In the genomic region with DNA sequence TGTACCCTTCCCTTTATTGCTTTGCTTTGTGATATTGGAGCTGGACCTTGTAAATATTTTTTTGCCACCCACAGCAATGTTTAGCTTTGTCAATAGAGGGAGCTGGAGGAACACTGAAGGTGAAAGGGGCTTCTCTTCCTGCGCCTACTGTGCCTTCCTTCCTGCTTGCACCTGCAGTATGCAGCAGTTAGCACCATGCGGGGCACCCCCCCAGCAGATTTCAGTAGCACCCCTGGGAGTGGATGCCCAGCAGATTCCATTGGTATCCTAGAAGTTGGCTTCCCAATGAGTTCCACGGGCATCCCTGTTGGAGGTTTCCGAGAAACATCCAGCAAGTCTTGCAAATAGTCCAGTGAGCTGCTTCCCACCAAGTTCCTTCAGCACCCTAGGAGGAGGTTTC, we compare ENCODE assay signal across 8 cellular contexts. TPM values are rescaled to one million over a fixed set of nuclear protein-coding genes. Genes with fewer than 3 reads are reported as not detected.
DNase-seq lines count a peak whose midpoint lies in the region; ATAC-seq and TF ChIP-seq lines count a peak whose summit lies in the region.

No MANE protein-coding gene starts in this region.

- H4K91ac ChIP-seq in H9 (ENCODE audit: insufficient read length, low read depth, low read length), result no peak overlapping the region

- H3K27me3 ChIP-seq in H9 (ENCODE audit: insufficient read depth, low read length) (no peaks in the 10 kb centered on the region), iPS-20b (ENCODE audit: insufficient read depth, low read length) (no peaks in the 10 kb centered on the region)

- no peak overlapping the region for H2AK5ac ChIP-seq in H9 (ENCODE audit: insufficient read length, low read length)

- H3K4me3 ChIP-seq in iPS-20b (ENCODE audit: low read length), result 0 out of 2 replicates have a peak overlapping the region, but pooled peaks have one; percentile 9

- no peak overlapping the region for H3T11ph ChIP-seq in H9 (ENCODE audit: low read length)

- H3K27me3 Mint-ChIP-seq in H9 (ENCODE audit: low read depth), result no peaks in the 10 kb centered on the region
- peaks cover 4% of the 10 kb centered on the region for H3K27me3 Mint-ChIP-seq in activated naive CD8-positive, alpha-beta T cell treated with anti-CD3 and anti-CD28 coated beads for 36 hours

- no CpG with 5 or more reads among the region's 4 CpGs for WGBS in H9 (ENCODE audit: extremely low coverage, insufficient read length, low lambda C conversion rate)

- no peak overlapping the region for H2BK20ac ChIP-seq in H9 (ENCODE audit: low read depth, low read length, poor library complexity, severe bottlenecking)

- H3K4me2 ChIP-seq in H9 (ENCODE audit: insufficient read depth, insufficient read length, low read length), result no peak overlapping the region

- no peak overlapping the region for H2BK15ac ChIP-seq in H9 (ENCODE audit: low read depth, low read length)

- H4K20me1 ChIP-seq in H9 (ENCODE audit: control insufficient read depth, insufficient read depth, insufficient read length), result no peaks in the 10 kb centered on the region

- H3K23ac ChIP-seq in H9 (ENCODE audit: insufficient read length, low read depth, low read length), result no peak overlapping the region

- H3K79me1 ChIP-seq in H9 (ENCODE audit: insufficient read depth, low read depth, low read length, poor library complexity, severe bottlenecking), result no peaks in the 10 kb centered on the region

- no peaks in the 10 kb centered on the region for H3K9me3 Mint-ChIP-seq in H9
- H3K9me3 Mint-ChIP-seq in activated naive CD8-positive, alpha-beta T cell treated with anti-CD3 and anti-CD28 coated beads for 36 hours, result no peaks in the 10 kb centered on the region
- no peaks in the 10 kb centered on the region for H3K9me3 Mint-ChIP-seq in stimulated activated effector memory CD8-positive, alpha-beta T cell treated with anti-CD3 and anti-CD28 coated beads, Interleukin-12 subunit alpha, Interleukin-12 subunit beta, amount 100 ng/mL, for 72 hours

- no peak overlapping the region for H4K5ac ChIP-seq in H9 (ENCODE audit: insufficient read length, low read depth, low read length)

- peak; percentile 69 for ATAC-seq in stimulated activated effector memory CD8-positive, alpha-beta T cell treated with anti-CD3 and anti-CD28 coated beads, Interleukin-12 subunit alpha, Interleukin-12 subunit beta, amount 100 ng/mL, for 72 hours
- ATAC-seq in GM18520 (IDR thresholded peaks at IDR 0.05; ENCODE audit: unreplicated experiment) (no peak), GM21723 (IDR thresholded peaks at IDR 0.05; ENCODE audit: unreplicated experiment) (no peak)

- H2BK5ac ChIP-seq in H9 (ENCODE audit: insufficient read length, low read length), result no peak overlapping the region

- H4K8ac ChIP-seq in H9 (replicated peaks; ENCODE audit: insufficient read length, low read depth, low read length), result no peak overlapping the region

- peak; percentile 29 to 49 for DNase-seq in AML-193 (lab: John Stamatoyannopoulos, UW)
- DNase-seq in H9, result peak; percentile 57
- peak; percentile 51 for DNase-seq in RPMI7951 (ENCODE audit: low read depth)
- DNase-seq in activated naive CD8-positive, alpha-beta T cell treated with anti-CD3 and anti-CD28 coated beads for 36 hours, result peak; percentile 40
- peak; percentile 33 to 73 for DNase-seq in stimulated activated effector memory CD8-positive, alpha-beta T cell treated with anti-CD3 and anti-CD28 coated beads, Interleukin-12 subunit alpha, Interleukin-12 subunit beta, amount 100 ng/mL, for 72 hours (ENCODE audit: low spot score in 2 of 2)

- H3K56ac ChIP-seq in H9 (ENCODE audit: insufficient read length, low read depth, low read length), result no peak overlapping the region

- H3K36me3 Mint-ChIP-seq in H9 (ENCODE audit: insufficient read depth in 1 of 3, low read depth in 3 of 3), result no peaks in the 10 kb centered on the region
- no peaks in the 10 kb centered on the region for H3K36me3 Mint-ChIP-seq in activated naive CD8-positive, alpha-beta T cell treated with anti-CD3 and anti-CD28 coated beads for 36 hours
- no peaks in the 10 kb centered on the region for H3K36me3 Mint-ChIP-seq in stimulated activated effector memory CD8-positive, alpha-beta T cell treated with anti-CD3 and anti-CD28 coated beads, Interleukin-12 subunit alpha, Interleukin-12 subunit beta, amount 100 ng/mL, for 72 hours

- H2BK120ac ChIP-seq in H9 (ENCODE audit: low read depth, low read length, poor library complexity, severe bottlenecking), result no peak overlapping the region

- H2AFZ ChIP-seq in H9 (ENCODE audit: low read length), result no peak overlapping the region

- H3K27ac ChIP-seq in H9 (ENCODE audit: insufficient read length, low read depth, low read length) (no peak overlapping the region), iPS-20b (ENCODE audit: low read length) (no peak overlapping the region)

- H3K4ac ChIP-seq in H9 (ENCODE audit: low read depth, low read length), result no peak overlapping the region

- H3K4me3 Mint-ChIP-seq in H9, result no peak overlapping the region
- no peak overlapping the region for H3K4me3 Mint-ChIP-seq in activated naive CD8-positive, alpha-beta T cell treated with anti-CD3 and anti-CD28 coated beads for 36 hours
- no peak overlapping the region for H3K4me3 Mint-ChIP-seq in stimulated activated effector memory CD8-positive, alpha-beta T cell treated with anti-CD3 and anti-CD28 coated beads, Interleukin-12 subunit alpha, Interleukin-12 subunit beta, amount 100 ng/mL, for 72 hours

- H3K14ac ChIP-seq in H9 (ENCODE audit: insufficient read depth, low read length), result no peak overlapping the region

- H3K4me1 ChIP-seq in H9 (ENCODE audit: insufficient read depth, low read length) (peaks cover 6% of the 10 kb centered on the region; the same call in 1 of the 2 replicates), iPS-20b (ENCODE audit: insufficient read depth, low read length) (peaks cover 7% of the 10 kb centered on the region; the same call in 1 of the 2 replicates)

- no peak overlapping the region for H3K27ac Mint-ChIP-seq in H9
- H3K27ac Mint-ChIP-seq in activated naive CD8-positive, alpha-beta T cell treated with anti-CD3 and anti-CD28 coated beads for 36 hours, result no peak overlapping the region
- no peak overlapping the region for H3K27ac Mint-ChIP-seq in stimulated activated effector memory CD8-positive, alpha-beta T cell treated with anti-CD3 and anti-CD28 coated beads, Interleukin-12 subunit alpha, Interleukin-12 subunit beta, amount 100 ng/mL, for 72 hours

- H3K9ac ChIP-seq in H9 (ENCODE audit: extremely low read depth, insufficient read length, low read length) (no peak overlapping the region), iPS-20b (ENCODE audit: low read depth, low read length) (no peak overlapping the region)

- H3K18ac ChIP-seq in H9 (ENCODE audit: insufficient read length, low read depth, low read length), result no peak overlapping the region

- no peaks in the 10 kb centered on the region for H3K79me2 ChIP-seq in H9 (ENCODE audit: insufficient read depth, low read length)

- H2BK12ac ChIP-seq in H9 (ENCODE audit: insufficient read length, low read depth, low read length), result no peak overlapping the region

- peaks cover 25% of the 10 kb centered on the region in 2 experiments for H3K4me1 Mint-ChIP-seq in H9
- peaks cover 23% of the 10 kb centered on the region for H3K4me1 Mint-ChIP-seq in activated naive CD8-positive, alpha-beta T cell treated with anti-CD3 and anti-CD28 coated beads for 36 hours
- peaks cover 17% of the 10 kb centered on the region for H3K4me1 Mint-ChIP-seq in stimulated activated effector memory CD8-positive, alpha-beta T cell treated with anti-CD3 and anti-CD28 coated beads, Interleukin-12 subunit alpha, Interleukin-12 subunit beta, amount 100 ng/mL, for 72 hours

- TF ChIP-seq CTCF in H9 (conservative IDR thresholded peaks at IDR 0.05), result peak; percentile 84

- H3K9me3 ChIP-seq in H9 (ENCODE audit: control insufficient read depth, low read depth, low read length) (no peaks in the 10 kb centered on the region), iPS-20b (ENCODE audit: insufficient read depth, low read depth, low read length) (no peaks in the 10 kb centered on the region)

- no peaks in the 10 kb centered on the region for H3K23me2 ChIP-seq in H9 (ENCODE audit: insufficient read length, low read depth, low read length, poor library complexity, severe bottlenecking)

- no peaks in the 10 kb centered on the region for H3K36me3 ChIP-seq in iPS-20b (ENCODE audit: insufficient read depth, low read depth, low read length)

RNA-seq across cellular contexts. Expression of gene S100A10, which starts 25.6 kb away (rescaled TPM):
- total RNA-seq in H9 (2021), result 160 and 162 TPM in 2 replicates
- total RNA-seq in RPMI7951 (2014; rRNA removed; shearing (Covaris generic)), result 165 and 220 TPM in 2 replicates
- total RNA-seq in activated naive CD8-positive, alpha-beta T cell treated with anti-CD3 and anti-CD28 coated beads for 36 hours, result 100 to 1,000 TPM; 225 to 235 TPM

RNA-seq across cellular contexts. Expression of gene THEM4, which starts 58.7 kb away (rescaled TPM):
- total RNA-seq in H9 (2021), result 8.8 and 10.5 TPM in 2 replicates
- 14.8 and 19.7 TPM in 2 replicates for total RNA-seq in RPMI7951 (2014; rRNA removed; shearing (Covaris generic))
- 10 to 100 TPM; 32.9 to 34.2 TPM for total RNA-seq in activated naive CD8-positive, alpha-beta T cell treated with anti-CD3 and anti-CD28 coated beads for 36 hours
